Comparison of ENCODE assay signal across 18 cellular contexts in the genomic region with DNA sequence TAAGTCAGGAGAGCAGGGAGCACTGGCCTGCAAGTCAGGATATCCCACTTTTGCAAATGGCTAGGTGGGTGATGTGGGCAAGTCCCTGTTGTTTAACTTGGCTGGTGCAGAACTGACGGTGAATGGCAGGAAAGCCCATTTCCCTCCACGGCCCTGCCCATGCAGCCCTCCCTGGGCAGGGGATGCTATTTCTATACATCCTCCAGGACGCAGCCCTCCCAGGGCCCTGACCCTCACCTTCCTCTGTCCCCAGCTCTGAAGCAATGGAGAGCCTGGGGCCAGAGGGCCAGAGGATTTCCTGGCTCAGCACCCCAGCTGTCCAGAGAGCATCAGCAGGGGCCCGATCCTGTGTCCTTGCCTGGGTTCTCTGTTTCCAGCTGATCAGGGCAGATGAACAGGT.
DNase-seq lines count a peak whose midpoint lies in the region; ATAC-seq and TF ChIP-seq lines count a peak whose summit lies in the region.
"Had no signal": no experiment of that assay in that cellular context is flagged by ENCODE, and none has a peak within 500 bp of the region (broad histone marks: within the 10 kb centered on the region; RNA-seq: fewer than 3 reads in every experiment).

No MANE protein-coding gene starts in this region.

- H2BK15ac ChIP-seq in neuronal stem cell (ENCODE audit: low read length): no peak overlapping the region

- no peak overlapping the region for H3K9ac ChIP-seq in neuronal stem cell (ENCODE audit: low read depth, low read length, poor library complexity)

- H3K9me3 ChIP-seq in neuronal stem cell (replicated peaks in 1 of 2; ENCODE audit: control insufficient read depth in 2 of 2, insufficient read depth in 1 of 2, low read depth in 1 of 2, low read length in 2 of 2): peaks cover 2 to 22% of the 10 kb centered on the region in 2 donors
- no peaks in the 10 kb centered on the region for H3K9me3 ChIP-seq in hepatocyte (ENCODE audit: low read depth)

- no peak overlapping the region for H4K8ac ChIP-seq in neuronal stem cell (ENCODE audit: low read depth, low read length)

- intact Hi-C loops in Right ventricle myocardium superior (cut with DNase I): no loop called here
- intact Hi-C loops in Right ventricle myocardium inferior (cut with DNase I): loop anchor here (5.0 kb wide), 1 partner anchor 36 kb away; no protein-coding TSS in a partner anchor
- intact Hi-C loops in left cardiac atrium (cut with DNase I): loop anchor here in 1 of 2 donors (5.0 kb wide), 1 partner anchor 41 kb away; no protein-coding TSS in a partner anchor

- no peaks in the 10 kb centered on the region for H3K9me2 ChIP-seq in hepatocyte (replicated peaks; ENCODE audit: insufficient read depth)

- H2BK120ac ChIP-seq in neuronal stem cell (ENCODE audit: low read depth, low read length): peak overlapping the region; percentile 17

- no peak overlapping the region for H2BK12ac ChIP-seq in neuronal stem cell (ENCODE audit: low read length)

- H3K4me1 ChIP-seq in neuronal stem cell (ENCODE audit: control insufficient read depth in 2 of 2, insufficient read depth in 1 of 2, low read depth in 1 of 2, low read length in 2 of 2): peaks cover 5 to 33% of the 10 kb centered on the region in 2 donors
- H3K4me1 ChIP-seq in hepatocyte (ENCODE audit: insufficient read depth): peaks cover 5% of the 10 kb centered on the region
- H3K4me1 ChIP-seq: Caco-2 had no signal

- H3K27me3 Mint-ChIP-seq in effector memory CD8-positive, alpha-beta T cell: no peaks in the 10 kb centered on the region
- H3K27me3 Mint-ChIP-seq in activated T-cell treated with anti-CD3 and anti-CD28 coated beads, Interleukin-2, amount 50 U/mL, for 72 hours (ENCODE audit: low read depth): no peaks in the 10 kb centered on the region
- H3K27me3 Mint-ChIP-seq: B cell; CD4-positive, CD25-positive, alpha-beta regulatory T cell had no signal

- H3K27ac ChIP-seq in neuronal stem cell (replicated peaks; ENCODE audit: low read length) (no peak overlapping the region), hepatocyte (no peak overlapping the region)
- H3K27ac ChIP-seq: 22Rv1 had no signal

- H3K14ac ChIP-seq in neuronal stem cell (ENCODE audit: low read length): no peak overlapping the region

- H3K4ac ChIP-seq in neuronal stem cell (ENCODE audit: low read length): no peak overlapping the region

- H3K36me3 ChIP-seq in neuronal stem cell (replicated peaks in 1 of 2; ENCODE audit: control insufficient read depth in 2 of 2, insufficient read depth in 2 of 2, low read length in 2 of 2): peaks cover 6 to 10% of the 10 kb centered on the region in 2 donors
- H3K36me3 ChIP-seq in hepatocyte (replicated peaks; ENCODE audit: insufficient read depth, low read depth): no peaks in the 10 kb centered on the region

- no peak overlapping the region for H3K4me3 ChIP-seq in neuronal stem cell (ENCODE audit: low read length in 2 of 2)
- no peak overlapping the region for H3K4me3 ChIP-seq in hepatocyte

- H3K27ac Mint-ChIP-seq in effector memory CD8-positive, alpha-beta T cell: no peak overlapping the region
- H3K27ac Mint-ChIP-seq in activated T-cell treated with anti-CD3 and anti-CD28 coated beads, Interleukin-2, amount 50 U/mL, for 72 hours: no peak overlapping the region
- H3K27ac Mint-ChIP-seq: B cell had no signal

- H4K91ac ChIP-seq in neuronal stem cell (ENCODE audit: low read depth, low read length, poor library complexity): no peak overlapping the region

- H2AFZ ChIP-seq in neuronal stem cell (ENCODE audit: low read length): no peak overlapping the region
- H2AFZ ChIP-seq in hepatocyte: no peak overlapping the region

- no peak overlapping the region for H3K23ac ChIP-seq in neuronal stem cell (ENCODE audit: low read depth, low read length, poor library complexity)

- no peak overlapping the region for H3K4me2 ChIP-seq in neuronal stem cell (ENCODE audit: insufficient read depth, low read length, poor library complexity, severe bottlenecking)
- no peak overlapping the region for H3K4me2 ChIP-seq in hepatocyte

- DNase-seq in Right ventricle myocardium superior (peak; percentile 54), Right ventricle myocardium inferior (ENCODE audit: missing footprints) (no peak), left cardiac atrium (no peak), neuronal stem cell (ENCODE audit: low spot score) (no peak), hepatocyte (ENCODE audit: low spot score) (no peak)
- DNase-seq in effector memory CD8-positive, alpha-beta T cell: no peak
- DNase-seq in activated T-cell treated with anti-CD3 and anti-CD28 coated beads, Interleukin-2, amount 50 U/mL, for 72 hours: no peak
- DNase-seq: Caco-2; CD4-positive, CD25-positive, alpha-beta regulatory T cell; DMS153; H7; KG1; NCI-H1436 treated with DMSO at 0.1 percent for 48 hours; NCI-H2029 treated with DMSO at 0.1 percent for 48 hours; NCI-H510A treated with DMSO at 0.1 percent for 48 hours had no signal

- no peaks in the 10 kb centered on the region for H3K79me2 ChIP-seq in hepatocyte

- no peak overlapping the region for H2BK5ac ChIP-seq in neuronal stem cell (ENCODE audit: low read length)

- WGBS in neuronal stem cell (ENCODE audit: extremely low coverage in 2 of 2, insufficient read length in 2 of 2, insufficient replicate concordance in 1 of 2), 2 donors: no CpG with 5 or more reads among the region's 4 CpGs
- 90% methylated on average over 4 of the region's 4 CpGs for WGBS in hepatocyte (ENCODE audit: low lambda C conversion rate, missing lambda C conversion rate)

- no peaks in the 10 kb centered on the region for H3K27me3 ChIP-seq in neuronal stem cell (ENCODE audit: control insufficient read depth in 3 of 3, insufficient read depth in 3 of 3, low read depth in 1 of 3, low read length in 3 of 3)
- H3K27me3 ChIP-seq in hepatocyte: no peaks in the 10 kb centered on the region

- peak overlapping the region; percentile 8 for H2AK5ac ChIP-seq in neuronal stem cell (ENCODE audit: low read depth, low read length)

- no peaks in the 10 kb centered on the region for H3K9me3 Mint-ChIP-seq in effector memory CD8-positive, alpha-beta T cell
- H3K9me3 Mint-ChIP-seq in activated T-cell treated with anti-CD3 and anti-CD28 coated beads, Interleukin-2, amount 50 U/mL, for 72 hours: no peaks in the 10 kb centered on the region

- no peak for TF ChIP-seq CTCF in hepatocyte (IDR thresholded peaks at IDR 0.05; ENCODE audit: poor library complexity)

- no peak overlapping the region for H3K4me3 Mint-ChIP-seq in effector memory CD8-positive, alpha-beta T cell
- H3K4me3 Mint-ChIP-seq in activated T-cell treated with anti-CD3 and anti-CD28 coated beads, Interleukin-2, amount 50 U/mL, for 72 hours: no peak overlapping the region
- H3K4me3 Mint-ChIP-seq: B cell; CD4-positive, CD25-positive, alpha-beta regulatory T cell had no signal

- no peaks in the 10 kb centered on the region for H3K36me3 Mint-ChIP-seq in effector memory CD8-positive, alpha-beta T cell (ENCODE audit: insufficient read depth)
- no peaks in the 10 kb centered on the region for H3K36me3 Mint-ChIP-seq in activated T-cell treated with anti-CD3 and anti-CD28 coated beads, Interleukin-2, amount 50 U/mL, for 72 hours (ENCODE audit: insufficient read depth in 2 of 2)

- no peak for ATAC-seq in Right ventricle myocardium superior (ENCODE audit: poor library complexity)
- ATAC-seq in Right ventricle myocardium inferior: no peak
- peak; percentile 18 to 21 for ATAC-seq in left cardiac atrium
- ATAC-seq in effector memory CD8-positive, alpha-beta T cell (replicated peaks): no peak
- ATAC-seq in GM18861 (IDR thresholded peaks at IDR 0.05; ENCODE audit: unreplicated experiment): no peak
- ATAC-seq in activated T-cell treated with anti-CD3 and anti-CD28 coated beads, Interleukin-2, amount 50 U/mL, for 72 hours (replicated peaks in 1 of 2): no peak

- H3K18ac ChIP-seq in neuronal stem cell (ENCODE audit: low read length): peak overlapping the region; percentile 29

- peaks cover 7% of the 10 kb centered on the region for H3K79me1 ChIP-seq in neuronal stem cell (ENCODE audit: low read depth, low read length)

- no peaks in the 10 kb centered on the region for H4K20me1 ChIP-seq in hepatocyte (ENCODE audit: insufficient read depth, poor library complexity, severe bottlenecking)

- H3K4me1 Mint-ChIP-seq in effector memory CD8-positive, alpha-beta T cell (ENCODE audit: low read depth in 2 of 2): peaks cover 3 to 15% of the 10 kb centered on the region in 2 donors
- no peaks in the 10 kb centered on the region for H3K4me1 Mint-ChIP-seq in activated T-cell treated with anti-CD3 and anti-CD28 coated beads, Interleukin-2, amount 50 U/mL, for 72 hours (ENCODE audit: low read depth)
- H3K4me1 Mint-ChIP-seq: B cell had no signal

Comparison
In these comparisons a context has a peak if more than half of its experiments do, and no peak if none do; other contexts are left out.
1. ATAC-seq: peak in left cardiac atrium (2 of 2); none in Right ventricle myocardium superior (single experiment), Right ventricle myocardium inferior (single experiment), effector memory CD8-positive, alpha-beta T cell (single experiment), GM18861 (single experiment) and activated T-cell treated with anti-CD3 and anti-CD28 coated beads, Interleukin-2, amount 50 U/mL, for 72 hours (0 of 2).